Comparison of ENCODE assay signal across 1 cellular context in genomic region chr13:109627649-109628048, GRCh38.
TF ChIP-seq lines count a peak whose summit lies in the region.

No MANE protein-coding gene starts in this region.

TF ChIP-seq in IMR-90, 13 proteins besides CTCF, POLR2A, EP300 and RAD21:
- TF ChIP-seq NFE2L2 (IDR thresholded peaks at IDR 0.05; ENCODE audit: low read depth, low read length), result no peak
- TF ChIP-seq RCOR1 (IDR thresholded peaks at IDR 0.05; ENCODE audit: insufficient replicate concordance, low read length), result no peak
- TF ChIP-seq RFX5 (IDR thresholded peaks at IDR 0.05; ENCODE audit: low read depth, low read length), result no peak
- TF ChIP-seq, protein P1, sequence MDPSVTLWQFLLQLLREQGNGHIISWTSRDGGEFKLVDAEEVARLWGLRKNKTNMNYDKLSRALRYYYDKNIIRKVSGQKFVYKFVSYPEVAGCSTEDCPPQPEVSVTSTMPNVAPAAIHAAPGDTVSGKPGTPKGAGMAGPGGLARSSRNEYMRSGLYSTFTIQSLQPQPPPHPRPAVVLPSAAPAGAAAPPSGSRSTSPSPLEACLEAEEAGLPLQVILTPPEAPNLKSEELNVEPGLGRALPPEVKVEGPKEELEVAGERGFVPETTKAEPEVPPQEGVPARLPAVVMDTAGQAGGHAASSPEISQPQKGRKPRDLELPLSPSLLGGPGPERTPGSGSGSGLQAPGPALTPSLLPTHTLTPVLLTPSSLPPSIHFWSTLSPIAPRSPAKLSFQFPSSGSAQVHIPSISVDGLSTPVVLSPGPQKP (IDR thresholded peaks at IDR 0.05; ENCODE audit: borderline replicate concordance, low read depth, low read length), result no peak
TF ChIP-seq in IMR-90: peak in this region for 0.
